In genomic region chr22:31612891-31613285, GRCh38 we compare ENCODE assay signal across 24 cellular contexts.
"Had no signal": no experiment of that assay in that cellular context is flagged by ENCODE, and none has a peak within 500 bp of the region (broad histone marks: within the 10 kb centered on the region; RNA-seq: fewer than 3 reads in every experiment).

No MANE protein-coding gene starts in this region.

- H2AFZ ChIP-seq: hepatocyte, neural progenitor cell had no signal

- H3K27ac Mint-ChIP-seq: activated naive CD8-positive, alpha-beta T cell; activated T-cell treated with anti-CD3 and anti-CD28 coated beads, Interleukin-2, amount 50 U/mL, for 72 hours; neural progenitor cell had no signal

- H3K9me3 Mint-ChIP-seq: activated T-cell treated with anti-CD3 and anti-CD28 coated beads, Interleukin-2, amount 50 U/mL, for 72 hours; naive thymus-derived CD4-positive, alpha-beta T cell; neural progenitor cell; stimulated activated naive CD8-positive, alpha-beta T cell treated with anti-CD3 and anti-CD28 coated beads, Interleukin-15, amount 100 ng/mL, for 72 hours had no signal

- H3K27ac ChIP-seq: foreskin keratinocyte, hepatocyte, neural progenitor cell, ovary, psoas muscle, suprapubic skin, transverse colon, vagina, VCaP had no signal

- H3K4me2 ChIP-seq: hepatocyte, neural progenitor cell had no signal

- ATAC-seq: activated T-cell treated with anti-CD3 and anti-CD28 coated beads, Interleukin-2, amount 50 U/mL, for 72 hours; foreskin keratinocyte; left cardiac atrium; naive thymus-derived CD4-positive, alpha-beta T cell; psoas muscle; right cardiac atrium; stimulated activated naive CD8-positive, alpha-beta T cell treated with anti-CD3 and anti-CD28 coated beads, Interleukin-15, amount 100 ng/mL, for 72 hours had no signal

- H3K9ac ChIP-seq: neural progenitor cell had no signal

- H3K36me3 ChIP-seq: neural progenitor cell, ovary had no signal

- H3K9me3 ChIP-seq: ovary, psoas muscle, suprapubic skin, transverse colon, vagina had no signal

- H3K27me3 Mint-ChIP-seq: activated naive CD8-positive, alpha-beta T cell; naive thymus-derived CD4-positive, alpha-beta T cell; stimulated activated naive CD8-positive, alpha-beta T cell treated with anti-CD3 and anti-CD28 coated beads, Interleukin-15, amount 100 ng/mL, for 72 hours had no signal

- DNase-seq: activated CD8-positive, alpha-beta memory T cell treated with anti-CD3 and anti-CD28 coated beads, Interleukin-2, amount 50 U/mL, for 4 hours; activated effector memory CD4-positive, alpha-beta T cell treated with anti-CD3 and anti-CD28 coated beads, Interleukin-2, amount 50 U/mL, for 16 hours; activated T-cell treated with anti-CD3 and anti-CD28 coated beads, Interleukin-2, amount 50 U/mL, for 72 hours; amygdala; foreskin keratinocyte; left cardiac atrium; mesendoderm; naive thymus-derived CD4-positive, alpha-beta T cell; psoas muscle; stimulated activated CD4-positive, alpha-beta T cell treated with anti-CD3 and anti-CD28 coated beads, Interleukin-15, amount 100 ng/mL, for 24 hours; stimulated activated CD4-positive, alpha-beta T cell treated with anti-CD3 and anti-CD28 coated beads, Interleukin-2, amount 100 ng/mL, for 48 hours; stimulated activated naive CD8-positive, alpha-beta T cell treated with anti-CD3 and anti-CD28 coated beads, Interleukin-15, amount 100 ng/mL, for 72 hours; T-helper 2 cell; transverse colon had no signal

- H3K4me3 Mint-ChIP-seq: activated naive CD8-positive, alpha-beta T cell; activated T-cell treated with anti-CD3 and anti-CD28 coated beads, Interleukin-2, amount 50 U/mL, for 72 hours; naive thymus-derived CD4-positive, alpha-beta T cell; neural progenitor cell; stimulated activated naive CD8-positive, alpha-beta T cell treated with anti-CD3 and anti-CD28 coated beads, Interleukin-15, amount 100 ng/mL, for 72 hours had no signal

- H3K27me3 ChIP-seq: dorsolateral prefrontal cortex, foreskin keratinocyte, hepatocyte, neural progenitor cell, ovary, suprapubic skin, transverse colon, vagina had no signal

- H3K4me3 ChIP-seq: dorsolateral prefrontal cortex, hepatocyte, neural progenitor cell, ovary, psoas muscle, skin epidermis, suprapubic skin, transverse colon, vagina had no signal

- H3K4me1 ChIP-seq: foreskin keratinocyte, neural progenitor cell, psoas muscle had no signal

- H3K79me2 ChIP-seq: hepatocyte had no signal
